ENCODE assay signal across 8 cellular contexts in the genomic region with DNA sequence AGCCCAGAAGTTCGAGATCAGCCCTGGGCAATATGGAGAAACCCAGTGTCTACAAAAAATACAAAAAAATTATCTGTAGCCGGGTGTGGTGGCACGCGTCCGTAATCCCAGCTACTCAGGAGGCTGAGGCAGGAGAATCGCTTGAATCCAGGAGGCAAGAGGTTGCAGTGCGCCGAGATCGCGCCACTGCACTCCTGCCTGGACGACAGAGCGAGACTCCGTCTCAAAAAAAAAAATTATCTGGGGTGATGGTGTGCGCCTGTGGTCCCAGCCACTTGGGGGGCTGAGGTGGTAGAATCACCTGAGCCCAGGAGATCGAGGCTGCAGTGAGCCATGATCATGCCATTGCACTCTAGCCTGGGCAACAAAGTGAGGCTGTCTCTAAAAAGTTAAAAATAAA. TPM values are rescaled to one million over a fixed set of nuclear protein-coding genes. Genes with fewer than 3 reads are reported as not detected.
DNase-seq lines count a peak whose midpoint lies in the region; ATAC-seq and TF ChIP-seq lines count a peak whose summit lies in the region.
"Not testable (repeated sequence)": the region's sequence is repeated elsewhere in the genome, so short reads cannot be mapped to it uniquely, and the experiment has no call there.

No MANE protein-coding gene starts in this region.

- H3K4me3 ChIP-seq in Caco-2 (ENCODE audit: low read depth, low read length); cardiac muscle cell; lower lobe of right lung; osteoblast (ENCODE audit: insufficient read depth, low read length); upper lobe of left lung: not testable (repeated sequence)

- CTCF ChIA-PET in Caco-2 (lab: Charles Lee), result not testable (repeated sequence)

- not testable (repeated sequence) for H3K4me3 Mint-ChIP-seq in Caco-2 (ENCODE audit: unreplicated experiment); T-helper 17 cell; central memory CD8-positive, alpha-beta T cell; stimulated activated effector memory CD8-positive, alpha-beta T cell treated with anti-CD3 and anti-CD28 coated beads, Interleukin-12 subunit alpha, Interleukin-12 subunit beta, amount 100 ng/mL, for 72 hours

- H3K4me2 ChIP-seq in osteoblast (ENCODE audit: insufficient read depth, low read length), result not testable (repeated sequence)

- 97 to 98% methylated on average over 15 of the region's 15 CpGs for WGBS in upper lobe of left lung, 2 donors

- peaks cover 87% of the 10 kb centered on the region for H3K79me2 ChIP-seq in osteoblast (ENCODE audit: insufficient read depth, low read length)

- not testable (repeated sequence) for H3K36me3 Mint-ChIP-seq in Caco-2 (ENCODE audit: insufficient read depth, unreplicated experiment); T-helper 17 cell (ENCODE audit: low read depth); central memory CD8-positive, alpha-beta T cell (ENCODE audit: insufficient read depth); stimulated activated effector memory CD8-positive, alpha-beta T cell treated with anti-CD3 and anti-CD28 coated beads, Interleukin-12 subunit alpha, Interleukin-12 subunit beta, amount 100 ng/mL, for 72 hours

- peaks cover 31% of the 10 kb centered on the region for H3K4me1 Mint-ChIP-seq in Caco-2 (ENCODE audit: low read depth, unreplicated experiment)
- H3K4me1 Mint-ChIP-seq in T-helper 17 cell, result peaks cover 46% of the 10 kb centered on the region
- peaks cover 69% of the 10 kb centered on the region for H3K4me1 Mint-ChIP-seq in central memory CD8-positive, alpha-beta T cell
- peaks cover 67% of the 10 kb centered on the region for H3K4me1 Mint-ChIP-seq in stimulated activated effector memory CD8-positive, alpha-beta T cell treated with anti-CD3 and anti-CD28 coated beads, Interleukin-12 subunit alpha, Interleukin-12 subunit beta, amount 100 ng/mL, for 72 hours

- H3K27ac ChIP-seq in cardiac muscle cell, result peak overlapping the region; percentile 98
- peak overlapping the region; percentile 57 for H3K27ac ChIP-seq in lower lobe of right lung
- peak overlapping the region; percentile 93 for H3K27ac ChIP-seq in osteoblast (ENCODE audit: low read depth, low read length)
- H3K27ac ChIP-seq in upper lobe of left lung, result peak overlapping the region in 3 of 4 donors; percentile 27 to 68 (median 67)

- BruUV-seq in Caco-2 (replicated peaks; lab: Mats Ljungman, UMichigan), result not testable (repeated sequence)

- peak overlapping the region; percentile 37 for H3K27ac Mint-ChIP-seq in Caco-2 (ENCODE audit: unreplicated experiment)
- H3K27ac Mint-ChIP-seq in T-helper 17 cell, result peak overlapping the region; percentile 93
- peak overlapping the region; percentile 77 for H3K27ac Mint-ChIP-seq in central memory CD8-positive, alpha-beta T cell (ENCODE audit: low read depth)
- peak overlapping the region; percentile 78 for H3K27ac Mint-ChIP-seq in stimulated activated effector memory CD8-positive, alpha-beta T cell treated with anti-CD3 and anti-CD28 coated beads, Interleukin-12 subunit alpha, Interleukin-12 subunit beta, amount 100 ng/mL, for 72 hours

- intact Hi-C loops in Caco-2 (cut with micrococcal nuclease; ENCODE audit: unreplicated experiment); lower lobe of right lung (cut with DNase I): not testable (repeated sequence)

- not testable (repeated sequence) for H3K36me3 ChIP-seq in Caco-2 (ENCODE audit: control insufficient read depth, insufficient read depth, low read length); cardiac muscle cell; lower lobe of right lung; osteoblast (ENCODE audit: insufficient read depth, low read length); upper lobe of left lung

- not testable (repeated sequence) for TF ChIP-seq EP300 in upper lobe of left lung (IDR thresholded peaks at IDR 0.05)

- H3K9me3 ChIP-seq in Caco-2; T-helper 17 cell (ENCODE audit: control insufficient read depth, low read length, poor library complexity, severe bottlenecking); cardiac muscle cell (ENCODE audit: low read depth); lower lobe of right lung; osteoblast (ENCODE audit: low read depth, low read length); upper lobe of left lung: not testable (repeated sequence)

- H3K4me1 ChIP-seq in Caco-2 (peaks cover 19% of the 10 kb centered on the region), cardiac muscle cell (ENCODE audit: low read depth) (peaks cover 49% of the 10 kb centered on the region), lower lobe of right lung (peaks cover 57% of the 10 kb centered on the region), osteoblast (ENCODE audit: insufficient read depth, low read length) (peaks cover 24% of the 10 kb centered on the region), upper lobe of left lung (peaks cover 40 to 70% (median 46%) of the 10 kb centered on the region in 4 donors)

- H4K20me1 ChIP-seq in osteoblast (ENCODE audit: insufficient read depth, low read length), result peaks cover 46% of the 10 kb centered on the region

- TF ChIP-seq POLR2A in upper lobe of left lung (IDR thresholded peaks at IDR 0.05), result not testable (repeated sequence)

- not testable (repeated sequence) for TF ChIP-seq CTCF in Caco-2 (IDR thresholded peaks at IDR 0.05; ENCODE audit: insufficient read depth in 1 of 2, low read depth in 1 of 2, low read length in 1 of 2, severe bottlenecking in 1 of 2, unreplicated experiment in 1 of 2); cardiac muscle cell (IDR thresholded peaks at IDR 0.05; ENCODE audit: low read depth, low read length); lower lobe of right lung (IDR thresholded peaks at IDR 0.05); osteoblast (IDR thresholded peaks at IDR 0.05; ENCODE audit: extremely low read depth, low read depth, low read length); upper lobe of left lung (IDR thresholded peaks at IDR 0.05)

- POLR2A ChIA-PET in Caco-2 (lab: Charles Lee), result not testable (repeated sequence)

- H3K27me3 Mint-ChIP-seq in Caco-2 (ENCODE audit: insufficient read depth, unreplicated experiment); T-helper 17 cell; central memory CD8-positive, alpha-beta T cell: not testable (repeated sequence)

- not testable (repeated sequence) for H3K9me3 Mint-ChIP-seq in Caco-2 (ENCODE audit: unreplicated experiment); central memory CD8-positive, alpha-beta T cell; stimulated activated effector memory CD8-positive, alpha-beta T cell treated with anti-CD3 and anti-CD28 coated beads, Interleukin-12 subunit alpha, Interleukin-12 subunit beta, amount 100 ng/mL, for 72 hours

- not testable (repeated sequence) for H3K27me3 ChIP-seq in Caco-2 (replicated peaks; ENCODE audit: control insufficient read depth, insufficient read depth, low read length); cardiac muscle cell; lower lobe of right lung (ENCODE audit: low read depth); osteoblast (ENCODE audit: insufficient read depth, low read length); upper lobe of left lung

- DNase-seq in Caco-2; T-helper 17 cell; central memory CD8-positive, alpha-beta T cell (ENCODE audit: low spot score in 2 of 2); cardiac muscle cell (ENCODE audit: low read depth in 1 of 2, low spot score in 1 of 2); lower lobe of right lung; osteoblast (ENCODE audit: insufficient read length, low spot score, missing footprints); stimulated activated effector memory CD8-positive, alpha-beta T cell treated with anti-CD3 and anti-CD28 coated beads, Interleukin-12 subunit alpha, Interleukin-12 subunit beta, amount 100 ng/mL, for 72 hours (ENCODE audit: low spot score in 2 of 2); upper lobe of left lung: not testable (repeated sequence)

- not testable (repeated sequence) for ATAC-seq in T-helper 17 cell; central memory CD8-positive, alpha-beta T cell (replicated peaks; ENCODE audit: extremely low read depth, poor library complexity, severe bottlenecking); lower lobe of right lung; stimulated activated effector memory CD8-positive, alpha-beta T cell treated with anti-CD3 and anti-CD28 coated beads, Interleukin-12 subunit alpha, Interleukin-12 subunit beta, amount 100 ng/mL, for 72 hours; upper lobe of left lung (ENCODE audit: low FRiP score in 2 of 2)

- H2AFZ ChIP-seq in osteoblast (ENCODE audit: low read length), result not testable (repeated sequence)

RNA-seq across cellular contexts. Expression of a gene that starts 31.0 kb away (rescaled TPM):
- total RNA-seq in Caco-2 (2022) (135 and 136 TPM in 2 replicates), T-helper 17 cell (10 to 100 TPM; 74.2 to 84.6 TPM), cardiac muscle cell (32.7 and 73.2 TPM in 2 replicates), lower lobe of right lung (146 TPM), osteoblast (46.3 and 61.6 TPM in 2 replicates), upper lobe of left lung (100 to 1,000 TPM in 2 of 6 donors, 10 to 100 TPM in 4; 50.2 to 180 (median 65.9) TPM)
- 72.1 and 92.5 TPM in 2 replicates for polyA plus RNA-seq in cardiac muscle cell

Comparison
In these comparisons a context has a peak if more than half of its experiments do, and no peak if none do; other contexts are left out.
1. H3K27ac Mint-ChIP-seq: peak in every context shown above with its lines; median percentile 93 in T-helper 17 cell; 78 in stimulated activated effector memory CD8-positive, alpha-beta T cell treated with anti-CD3 and anti-CD28 coated beads, Interleukin-12 subunit alpha, Interleukin-12 subunit beta, amount 100 ng/mL, for 72 hours; 77 in central memory CD8-positive, alpha-beta T cell; 37 in Caco-2.